Comparison of ENCODE assay signal across 12 cellular contexts in the genomic region with DNA sequence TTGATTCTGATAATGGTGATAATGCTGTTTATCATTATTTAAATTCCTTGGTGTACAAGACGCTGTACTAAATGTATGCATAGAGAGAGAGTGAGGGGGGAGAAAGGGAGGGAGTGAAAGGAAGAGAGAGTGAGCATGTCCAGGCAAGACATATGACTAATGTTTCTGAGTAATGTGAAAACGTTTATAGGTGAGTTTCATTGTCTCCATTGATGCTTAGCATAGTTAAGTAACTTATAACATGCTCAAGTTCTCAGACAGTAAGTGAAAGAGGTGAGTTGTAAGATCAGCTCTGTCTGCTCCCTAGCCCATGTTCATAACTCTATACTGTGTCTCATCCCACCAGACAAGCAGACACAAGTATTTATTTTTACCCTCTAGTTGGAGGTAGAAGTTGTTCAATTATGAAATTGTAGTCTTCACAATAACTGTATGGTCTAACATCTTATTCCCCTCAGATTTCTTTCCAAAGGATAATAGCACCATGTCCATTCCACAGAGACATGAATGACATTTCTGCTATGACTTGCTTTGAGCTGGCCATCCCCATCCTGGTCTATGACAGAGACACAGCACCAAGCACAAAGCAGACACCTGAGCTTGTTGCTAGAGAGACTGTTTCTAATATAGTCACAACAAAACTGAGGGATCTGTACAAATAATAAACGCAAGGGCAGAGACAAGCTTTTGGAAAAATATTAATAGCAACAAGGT.
A peak's percentile ranks its signal among the peaks of the same experiment; 100 is the strongest.
DNase-seq lines count a peak whose midpoint lies in the region; ATAC-seq, FAIRE-seq and TF ChIP-seq lines count a peak whose summit lies in the region.
"Had no signal": no experiment of that assay in that cellular context is flagged by ENCODE, and none has a peak within 500 bp of the region (broad histone marks: within the 10 kb centered on the region; RNA-seq: fewer than 3 reads in every experiment).

No MANE protein-coding gene starts in this region.

- H3K9me3 ChIP-seq in Peyer's patch, result no peaks in the 10 kb centered on the region
- H3K9me3 ChIP-seq: MG63, ovary had no signal

- TF ChIP-seq POLR2A in Peyer's patch (IDR thresholded peaks at IDR 0.05), result no peak

- H3K36me3 ChIP-seq in kidney epithelial cell (ENCODE audit: control insufficient read depth, insufficient read depth, low read length) (no peaks in the 10 kb centered on the region), Peyer's patch (no peaks in the 10 kb centered on the region)
- H3K36me3 ChIP-seq: MG63, ovary had no signal

- ATAC-seq in GM18868 (IDR thresholded peaks at IDR 0.05; ENCODE audit: unreplicated experiment) (peak; percentile 76), GM21717 (IDR thresholded peaks at IDR 0.05; ENCODE audit: unreplicated experiment) (peak; percentile 84), HG03460 (IDR thresholded peaks at IDR 0.05; ENCODE audit: unreplicated experiment) (peak; percentile 84), HG03097 (IDR thresholded peaks at IDR 0.05; ENCODE audit: low FRiP score, unreplicated experiment) (no peak)

- no peak overlapping the region for H3K4me3 ChIP-seq in kidney epithelial cell (ENCODE audit: low read depth, low read length)
- H3K4me3 ChIP-seq in Peyer's patch, result no peak overlapping the region
- H3K4me3 ChIP-seq: MG63, ovary had no signal

- H3K4me1 ChIP-seq in Peyer's patch, result no peaks in the 10 kb centered on the region

- TF ChIP-seq CTCF in kidney epithelial cell (IDR thresholded peaks at IDR 0.05; ENCODE audit: insufficient read depth, low read length, poor library complexity, severe bottlenecking), result no peak
- no peak for TF ChIP-seq CTCF in Peyer's patch (IDR thresholded peaks at IDR 0.05)

- no peaks in the 10 kb centered on the region for H3K27me3 ChIP-seq in kidney epithelial cell (ENCODE audit: control insufficient read depth, insufficient read depth, low read length)
- H3K27me3 ChIP-seq in Peyer's patch, result no peaks in the 10 kb centered on the region
- H3K27me3 ChIP-seq: ovary had no signal

- no peak for FAIRE-seq in urothelium cell line (lab: Jason Lieb, UNC)

- peak; percentile 56 for DNase-seq in kidney epithelial cell (ENCODE audit: low read depth)
- no peak for DNase-seq in urothelium cell line (ENCODE audit: low spot score)
- no peak for DNase-seq in Peyer's patch
- DNase-seq: CD4-positive, CD25-positive, alpha-beta regulatory T cell; foreskin melanocyte; HCEC 1CT; MG63; ovary had no signal

- H3K27ac ChIP-seq in Peyer's patch, result no peak overlapping the region
- H3K27ac ChIP-seq: ovary had no signal
